In the genomic region with DNA sequence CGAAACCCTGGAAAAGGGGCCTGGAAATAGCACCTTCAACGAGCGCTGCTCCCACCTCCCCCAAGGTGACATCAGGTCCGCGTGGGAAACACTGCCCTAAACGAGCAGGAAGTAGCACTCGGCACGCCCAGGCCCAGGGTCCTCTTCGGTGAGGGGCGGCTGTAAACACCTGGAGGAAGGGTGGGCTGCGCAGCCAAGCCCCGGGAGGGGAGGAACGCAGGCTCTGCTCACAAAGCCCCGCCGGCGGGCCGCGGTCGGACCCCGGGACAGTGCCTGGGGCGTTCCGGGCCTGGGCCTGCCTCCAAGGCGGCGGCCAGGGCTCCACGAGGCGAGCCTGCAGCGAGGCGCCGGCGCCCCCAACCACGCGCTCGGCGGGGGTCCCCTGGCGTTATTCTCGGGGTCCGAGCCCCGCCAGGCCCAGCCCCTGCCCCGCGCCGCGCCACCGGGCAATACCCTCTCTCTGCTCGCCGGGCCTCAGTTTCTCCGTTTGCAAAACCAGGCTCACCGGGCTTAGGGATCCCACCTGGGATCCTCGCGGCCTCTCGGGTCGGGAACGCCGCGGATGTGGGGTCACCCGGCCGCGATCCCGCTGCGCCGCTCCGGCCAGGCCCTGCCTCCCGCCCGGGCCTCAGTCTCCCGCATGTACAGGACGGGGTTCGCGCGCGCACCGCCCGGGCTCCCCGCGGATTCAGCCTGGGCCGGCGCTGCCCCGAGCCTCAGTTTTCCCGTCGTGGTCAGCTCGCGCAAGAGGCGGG, we compare ENCODE assay signal across 8 cellular contexts. TPM values are rescaled to one million over a fixed set of nuclear protein-coding genes. Genes with fewer than 3 reads are reported as not detected.
DNase-seq lines count a peak whose midpoint lies in the region; FAIRE-seq and TF ChIP-seq lines count a peak whose summit lies in the region.

No MANE protein-coding gene starts in this region.

- peak overlapping the region; percentile 87 for H3K9ac ChIP-seq in endothelial cell of umbilical vein (replicated peaks; ENCODE audit: extremely low read depth, insufficient read depth, low read length)
- H3K9ac ChIP-seq in neural cell (ENCODE audit: low read length) = peak overlapping the region; percentile 82

- H3K27ac ChIP-seq in endothelial cell of umbilical vein (ENCODE audit: insufficient read depth, low read depth, low read length) (peak overlapping the region; percentile 60), neural cell (ENCODE audit: low read length) (peak overlapping the region; percentile 28), thyroid gland (peak overlapping the region; percentile 19 to 77 (median 40))

- H3K27me3 ChIP-seq in BJ (ENCODE audit: control insufficient read depth, insufficient read depth, low read length) = no peaks in the 10 kb centered on the region
- H3K27me3 ChIP-seq in endothelial cell of umbilical vein (ENCODE audit: control insufficient read depth in 2 of 2, insufficient read depth in 2 of 2, low read length in 2 of 2) = no peaks in the 10 kb centered on the region
- no peaks in the 10 kb centered on the region for H3K27me3 ChIP-seq in neural cell (ENCODE audit: insufficient read depth, low read depth, low read length)
- no peaks in the 10 kb centered on the region for H3K27me3 ChIP-seq in thyroid gland

- H3K4me3 ChIP-seq in BJ (ENCODE audit: low read depth, low read length) (peak overlapping the region; percentile 95), endothelial cell of umbilical vein (replicated peaks in 1 of 3; ENCODE audit: insufficient read depth in 1 of 3, low read depth in 1 of 3, low read length in 3 of 3) (peak overlapping the region; percentile 73 to 89 (median 86)), neural cell (ENCODE audit: low read length) (peak overlapping the region; percentile 91), thyroid gland (replicated peaks in 1 of 3) (peak overlapping the region; percentile 82 to 98 (median 94))

- no peak for TF ChIP-seq RAD21 in neural cell (conservative IDR thresholded peaks at IDR 0.05)

- FAIRE-seq in endothelial cell of umbilical vein (lab: Jason Lieb, UNC) = peak; percentile 59

- dilution Hi-C loops in endothelial cell of umbilical vein (cut with MboI; ENCODE audit: extremely low pct_ligation_motif_present, low sequenced_read_pairs) = no loop called here

- H3K79me2 ChIP-seq in endothelial cell of umbilical vein (ENCODE audit: control insufficient read depth, insufficient read depth, low read length) (peaks cover 56% of the 10 kb centered on the region), neural cell (replicated peaks; ENCODE audit: insufficient read depth, low read length) (peaks cover 45% of the 10 kb centered on the region)

- H4K20me1 ChIP-seq in endothelial cell of umbilical vein (replicated peaks; ENCODE audit: control insufficient read depth, extremely low read depth, insufficient read depth, low read length) = no peaks in the 10 kb centered on the region
- peaks cover 11% of the 10 kb centered on the region for H4K20me1 ChIP-seq in neural cell (ENCODE audit: insufficient read depth)

- no peaks in the 10 kb centered on the region for H3K9me2 ChIP-seq in neural cell (ENCODE audit: insufficient read depth, low read length)

- peak overlapping the region; percentile 35 for H2AFZ ChIP-seq in endothelial cell of umbilical vein (ENCODE audit: low read depth, low read length)
- no peak overlapping the region for H2AFZ ChIP-seq in neural cell (ENCODE audit: low read depth, low read length)

- no peak for TF ChIP-seq POLR2A in endothelial cell of umbilical vein (IDR thresholded peaks at IDR 0.05; ENCODE audit: low read depth, low read length)
- no peak for TF ChIP-seq POLR2A in thyroid gland (IDR thresholded peaks at IDR 0.05)

- H3K9me1 ChIP-seq in endothelial cell of umbilical vein (replicated peaks; ENCODE audit: control insufficient read depth, extremely low read depth, insufficient read depth, low read length) = no peaks in the 10 kb centered on the region

- no peak for TF ChIP-seq EP300 in neural cell (conservative IDR thresholded peaks at IDR 0.05; ENCODE audit: poor library complexity, severe bottlenecking)

- H3K4me2 ChIP-seq in endothelial cell of umbilical vein (ENCODE audit: insufficient read depth, low read length) (peak overlapping the region; percentile 68), neural cell (ENCODE audit: low read length) (peak overlapping the region; percentile 65)

- H3K9me3 ChIP-seq in endothelial cell of umbilical vein (replicated peaks; ENCODE audit: control insufficient read depth, insufficient read depth, low read length) = no peaks in the 10 kb centered on the region
- no peaks in the 10 kb centered on the region for H3K9me3 ChIP-seq in neural cell (ENCODE audit: low read length)
- no peaks in the 10 kb centered on the region for H3K9me3 ChIP-seq in thyroid gland

- intact Hi-C loops in endothelial cell of umbilical vein (cut with micrococcal nuclease) = loop anchor here (2.0 kb wide), 1 partner anchor 78 kb away; no protein-coding TSS in a partner anchor
- intact Hi-C loops in thyroid gland (cut with DNase I) = no loop called here

- peaks cover 19% of the 10 kb centered on the region for H3K4me1 ChIP-seq in endothelial cell of umbilical vein (ENCODE audit: control insufficient read depth, extremely low read depth, insufficient read depth, low read length)
- peaks cover 27 to 50% of the 10 kb centered on the region in 2 donors for H3K4me1 ChIP-seq in thyroid gland

- H3F3A ChIP-seq in neural cell (ENCODE audit: insufficient read depth, low read length, poor library complexity, severe bottlenecking) = no peaks in the 10 kb centered on the region

- 3 to 4% methylated on average over 5 to 13 of the region's 81 CpGs for WGBS in thyroid gland, 2 donors

- no TSS peak for BruUV-seq in endothelial cell of umbilical vein (replicated peaks; lab: Mats Ljungman, UMichigan)

- DNase-seq in BJ (ENCODE audit: low read depth) = no peak
- peak; percentile 81 for DNase-seq in GM19240 (ENCODE audit: insufficient read length, low spot score)
- peak; percentile 43 for DNase-seq in LoVo (ENCODE audit: low spot score)
- peak; percentile 88 for DNase-seq in activated CD8-positive, alpha-beta memory T cell treated with anti-CD3 and anti-CD28 coated beads for 24 hours
- DNase-seq in endothelial cell of umbilical vein (ENCODE audit: low read depth, low spot score) = peak; percentile 36
- DNase-seq in thyroid gland = peak; percentile 39 to 48
- DNase-seq in amygdala (lab: John Stamatoyannopoulos, UW) = no peak

- POLR2A ChIA-PET in BJ (lab: Charles Lee) = no interaction called here
- POLR2A ChIA-PET in endothelial cell of umbilical vein (lab: Charles Lee) = interaction anchor here (0.7 kb wide), 1 partner anchor 18 kb away, joined by 3 read pairs; no protein-coding TSS in a partner anchor

- TF ChIP-seq CTCF in BJ (IDR thresholded peaks at IDR 0.05; ENCODE audit: insufficient read depth, low read depth, low read length) (no peak), endothelial cell of umbilical vein (IDR thresholded peaks at IDR 0.05; ENCODE audit: extremely low read depth in 1 of 2, insufficient read depth in 1 of 2, low read depth in 1 of 2, low read length in 2 of 2) (no peak), neural cell (IDR thresholded peaks at IDR 0.05; ENCODE audit: poor library complexity, severe bottlenecking) (no peak), thyroid gland (IDR thresholded peaks at IDR 0.05) (no peak)

- peaks cover 3% of the 10 kb centered on the region; the same call in 1 of the 2 replicates for H3K36me3 ChIP-seq in BJ (ENCODE audit: control insufficient read depth, insufficient read depth, low read length)
- H3K36me3 ChIP-seq in endothelial cell of umbilical vein (ENCODE audit: control insufficient read depth in 2 of 2, extremely low read depth in 1 of 2, insufficient read depth in 2 of 2, low read length in 2 of 2) = peaks cover 0 to 4% of the 10 kb centered on the region in 2 experiments
- H3K36me3 ChIP-seq in neural cell (ENCODE audit: insufficient read depth, low read length) = no peaks in the 10 kb centered on the region
- no peaks in the 10 kb centered on the region for H3K36me3 ChIP-seq in thyroid gland

- CTCF ChIA-PET in BJ (lab: Yijun Ruan, JAX) = interaction anchor here (0.6 to 1.9 kb wide), 9 partner anchors 13 to 194 kb away, joined by 3 to 20 read pairs (median 5); no protein-coding TSS in a partner anchor
- CTCF ChIA-PET in endothelial cell of umbilical vein (lab: Charles Lee) = interaction anchor here (0.7 to 1.9 kb wide), 4 partner anchors 65 to 86 kb away, joined by 3 to 67 read pairs (median 6); no protein-coding TSS in a partner anchor

RNA-seq across cellular contexts. Expression of a gene that starts 0.6 kb away (rescaled TPM):
- polyA plus RNA-seq in BJ (2011; rRNA removed) = 2.7 and 2.9 TPM in 2 replicates
- 2.7 and 4.4 TPM in 2 replicates for polyA minus RNA-seq in BJ (2011; rRNA and poly(A)+ RNA removed)
- 58.4 and 61.3 TPM in 2 replicates for total RNA-seq in endothelial cell of umbilical vein
- 19.2 and 20.5 TPM in 2 replicates for polyA plus RNA-seq in endothelial cell of umbilical vein
- 18.8 and 27.0 TPM in 2 replicates for polyA plus RNA-seq in endothelial cell of umbilical vein (2011; cell fraction: cytosol; rRNA removed)
- polyA plus RNA-seq in endothelial cell of umbilical vein (2011; cell fraction: nucleus; rRNA removed) = 20.9 and 24.6 TPM in 2 replicates
- 35.7 and 49.8 TPM in 2 replicates for polyA plus RNA-seq in endothelial cell of umbilical vein (2012)
- 6.4 and 7.9 TPM in 2 replicates for polyA minus RNA-seq in endothelial cell of umbilical vein
- 23.1 TPM for polyA minus RNA-seq in endothelial cell of umbilical vein (2011; cell fraction: cytosol; rRNA and poly(A)+ RNA removed)
- polyA minus RNA-seq in endothelial cell of umbilical vein (2011; cell fraction: nucleus; rRNA and poly(A)+ RNA removed) = 7.1 and 16.3 TPM in 2 replicates
- polyA plus RNA-seq in neural cell = 33.7 and 44.8 TPM in 2 replicates
- 29.2 and 31.7 TPM in 2 replicates for polyA minus RNA-seq in neural cell
- total RNA-seq in thyroid gland = 10 to 100 TPM; 41.4 to 55.5 (median 53.5) TPM

RNA-seq across cellular contexts. Expression of a gene that starts 13.8 kb away (rescaled TPM):
- 62.5 and 83.2 TPM in 2 replicates for polyA plus RNA-seq in BJ (2011; rRNA removed)
- polyA minus RNA-seq in BJ (2011; rRNA and poly(A)+ RNA removed) = 25.0 and 32.2 TPM in 2 replicates
- 19.9 and 30.3 TPM in 2 replicates for total RNA-seq in endothelial cell of umbilical vein
- 45.2 and 70.7 TPM in 2 replicates for polyA plus RNA-seq in endothelial cell of umbilical vein
- polyA plus RNA-seq in endothelial cell of umbilical vein (2011; cell fraction: cytosol; rRNA removed) = 23.1 and 28.2 TPM in 2 replicates
- polyA plus RNA-seq in endothelial cell of umbilical vein (2011; cell fraction: nucleus; rRNA removed) = 43.7 and 57.4 TPM in 2 replicates
- polyA plus RNA-seq in endothelial cell of umbilical vein (2012) = 27.8 and 50.7 TPM in 2 replicates
- 14.0 and 17.2 TPM in 2 replicates for polyA minus RNA-seq in endothelial cell of umbilical vein
- 102 TPM for polyA minus RNA-seq in endothelial cell of umbilical vein (2011; cell fraction: cytosol; rRNA and poly(A)+ RNA removed)
- 5.0 and 10.4 TPM in 2 replicates for polyA minus RNA-seq in endothelial cell of umbilical vein (2011; cell fraction: nucleus; rRNA and poly(A)+ RNA removed)
- 3.1 and 6.6 TPM in 2 replicates for polyA plus RNA-seq in neural cell
- 5.0 and 6.6 TPM in 2 replicates for polyA minus RNA-seq in neural cell
- 10 to 100 TPM; 16.2 to 73.4 (median 62.9) TPM for total RNA-seq in thyroid gland

RNA-seq across cellular contexts. Expression of a gene that starts 22.7 kb away (rescaled TPM):
- polyA plus RNA-seq in BJ (2011; rRNA removed) (0.05 TPM in 1 of 2 replicates, not detected in the other), endothelial cell of umbilical vein (0.06 and 0.07 TPM in 2 replicates), neural cell (0.48 TPM in 1 of 2 replicates, not detected in the other)
- polyA minus RNA-seq in BJ (2011; rRNA and poly(A)+ RNA removed) = not detected in 2 replicates
- total RNA-seq in endothelial cell of umbilical vein (not detected in 2 replicates), thyroid gland (not detected)
- not detected in 2 replicates for polyA plus RNA-seq in endothelial cell of umbilical vein (2011; cell fraction: cytosol; rRNA removed)
- polyA plus RNA-seq in endothelial cell of umbilical vein (2011; cell fraction: nucleus; rRNA removed) = 0.16 TPM in 1 of 2 replicates, not detected in the other
- not detected in 2 replicates for polyA plus RNA-seq in endothelial cell of umbilical vein (2012)
- polyA minus RNA-seq in endothelial cell of umbilical vein (not detected in 2 replicates), neural cell (not detected in 2 replicates)
- polyA minus RNA-seq in endothelial cell of umbilical vein (2011; cell fraction: cytosol; rRNA and poly(A)+ RNA removed) = not detected
- not detected in 2 replicates for polyA minus RNA-seq in endothelial cell of umbilical vein (2011; cell fraction: nucleus; rRNA and poly(A)+ RNA removed)

RNA-seq across cellular contexts. Expression of a gene that starts 29.0 kb away (rescaled TPM):
- 21.9 and 38.6 TPM in 2 replicates for polyA plus RNA-seq in BJ (2011; rRNA removed)
- polyA minus RNA-seq in BJ (2011; rRNA and poly(A)+ RNA removed) = 54.6 and 106 TPM in 2 replicates
- total RNA-seq in endothelial cell of umbilical vein = 46.7 and 50.6 TPM in 2 replicates
- 38.9 and 50.8 TPM in 2 replicates for polyA plus RNA-seq in endothelial cell of umbilical vein
- polyA plus RNA-seq in endothelial cell of umbilical vein (2011; cell fraction: cytosol; rRNA removed) = 14.6 and 23.5 TPM in 2 replicates
- polyA plus RNA-seq in endothelial cell of umbilical vein (2011; cell fraction: nucleus; rRNA removed) = 92.7 and 128 TPM in 2 replicates
- polyA plus RNA-seq in endothelial cell of umbilical vein (2012) = 45.1 and 59.0 TPM in 2 replicates
- 39.6 and 56.0 TPM in 2 replicates for polyA minus RNA-seq in endothelial cell of umbilical vein
- polyA minus RNA-seq in endothelial cell of umbilical vein (2011; cell fraction: cytosol; rRNA and poly(A)+ RNA removed) = 72.6 TPM
- polyA minus RNA-seq in endothelial cell of umbilical vein (2011; cell fraction: nucleus; rRNA and poly(A)+ RNA removed) = 19.3 and 29.1 TPM in 2 replicates
- polyA plus RNA-seq in neural cell = 28.3 TPM in 2 replicates
- polyA minus RNA-seq in neural cell = 28.6 and 31.9 TPM in 2 replicates
- 10 to 100 TPM; 23.2 to 39.7 (median 33.1) TPM for total RNA-seq in thyroid gland

RNA-seq across cellular contexts. Expression of a gene that starts 32.9 kb away (rescaled TPM):
- polyA plus RNA-seq in BJ (2011; rRNA removed) (not detected in 2 replicates), endothelial cell of umbilical vein (not detected in 2 replicates), neural cell (not detected in 2 replicates)
- not detected in 2 replicates for polyA minus RNA-seq in BJ (2011; rRNA and poly(A)+ RNA removed)
- total RNA-seq in endothelial cell of umbilical vein (not detected in 2 replicates), thyroid gland (not detected)
- not detected in 2 replicates for polyA plus RNA-seq in endothelial cell of umbilical vein (2011; cell fraction: cytosol; rRNA removed)
- polyA plus RNA-seq in endothelial cell of umbilical vein (2011; cell fraction: nucleus; rRNA removed) = not detected in 2 replicates
- not detected in 2 replicates for polyA plus RNA-seq in endothelial cell of umbilical vein (2012)
- polyA minus RNA-seq in endothelial cell of umbilical vein (not detected in 2 replicates), neural cell (not detected in 2 replicates)
- not detected for polyA minus RNA-seq in endothelial cell of umbilical vein (2011; cell fraction: cytosol; rRNA and poly(A)+ RNA removed)
- not detected in 2 replicates for polyA minus RNA-seq in endothelial cell of umbilical vein (2011; cell fraction: nucleus; rRNA and poly(A)+ RNA removed)

Comparison
In these comparisons a context has a peak if more than half of its experiments do, and no peak if none do; other contexts are left out.
1. DNase-seq: peak in GM19240 (single experiment), LoVo (single experiment), activated CD8-positive, alpha-beta memory T cell treated with anti-CD3 and anti-CD28 coated beads for 24 hours (single experiment), endothelial cell of umbilical vein (single experiment) and thyroid gland (2 of 2); none in BJ (single experiment) and amygdala (0 of 56).
2. Peak in every context shown above with its lines, with median percentiles within 50 percentile points of each other: H3K4me3 ChIP-seq and H3K27ac ChIP-seq.